Comparison of ENCODE assay signal across 9 cellular contexts in genomic region chr1:66503841-66504470, GRCh38. TPM values are rescaled to one million over a fixed set of nuclear protein-coding genes. Genes with fewer than 3 reads are reported as not detected.
DNase-seq lines count a peak whose midpoint lies in the region; ATAC-seq lines count a peak whose summit lies in the region.
"Had no signal": no experiment of that assay in that cellular context is flagged by ENCODE, and none has a peak within 500 bp of the region (broad histone marks: within the 10 kb centered on the region; RNA-seq: fewer than 3 reads in every experiment).

No MANE protein-coding gene starts in this region.

- H2BK120ac ChIP-seq in trophoblast cell (ENCODE audit: insufficient read depth, low read length, poor library complexity): no peak overlapping the region

- H3K79me1 ChIP-seq in trophoblast cell (ENCODE audit: low read length): no peaks in the 10 kb centered on the region

- ATAC-seq in GM18870 (IDR thresholded peaks at IDR 0.05; ENCODE audit: unreplicated experiment) (peak; percentile 76), HG03103 (IDR thresholded peaks at IDR 0.05; ENCODE audit: low read depth, unreplicated experiment) (peak; percentile 91)

- no peak overlapping the region for H2BK12ac ChIP-seq in trophoblast cell (ENCODE audit: low read length)

- no peaks in the 10 kb centered on the region for H3K9me3 ChIP-seq in CD4-positive, alpha-beta memory T cell (ENCODE audit: control insufficient read depth in 1 of 2, low read length in 2 of 2)
- no peaks in the 10 kb centered on the region for H3K9me3 ChIP-seq in trophoblast cell (ENCODE audit: insufficient read depth, low read depth, low read length)

- no peak overlapping the region for H4K8ac ChIP-seq in trophoblast cell (ENCODE audit: low read depth, low read length)

- H3K9me3 Mint-ChIP-seq in CD4-positive, alpha-beta memory T cell: peaks cover 0 to 2% (median 0%) of the 10 kb centered on the region in 8 donors
- H3K9me3 Mint-ChIP-seq: T-cell had no signal

- H3K4me3 ChIP-seq in CD4-positive, alpha-beta memory T cell (ENCODE audit: low read length in 2 of 2): no peak overlapping the region
- no peak overlapping the region for H3K4me3 ChIP-seq in trophoblast cell (ENCODE audit: low read depth, low read length)

- peaks cover 8 to 23% of the 10 kb centered on the region in 2 donors for H3K27me3 Mint-ChIP-seq in CD4-positive, alpha-beta memory T cell

- H3K27ac ChIP-seq in CD4-positive, alpha-beta memory T cell (ENCODE audit: low read depth, low read length): no peak overlapping the region
- H3K27ac ChIP-seq in trophoblast cell (ENCODE audit: low read depth, low read length): no peak overlapping the region

- no peak overlapping the region for H4K12ac ChIP-seq in trophoblast cell (ENCODE audit: low read depth, low read length)

- CTCF ChIA-PET in CD4-positive, alpha-beta memory T cell (lab: Charles Lee; ENCODE audit: partially characterized antibody): interaction anchor here (0.8 to 1.9 kb wide), 5 partner anchors 13 to 545 kb away, joined by 3 to 6 read pairs (median 5); no protein-coding TSS in a partner anchor

- H2AFZ ChIP-seq in trophoblast cell (ENCODE audit: insufficient read depth, low read length, poor library complexity): no peak overlapping the region

- H3K18ac ChIP-seq in trophoblast cell (ENCODE audit: low read length): no peak overlapping the region

- no peaks in the 10 kb centered on the region for H3K36me3 ChIP-seq in CD4-positive, alpha-beta memory T cell (ENCODE audit: insufficient read depth, low read length)
- H3K36me3 ChIP-seq in trophoblast cell (ENCODE audit: control insufficient read depth in 1 of 2, insufficient read depth in 2 of 2, low read length in 2 of 2): no peaks in the 10 kb centered on the region

- no peak overlapping the region for H3K4me3 Mint-ChIP-seq in CD4-positive, alpha-beta memory T cell
- H3K4me3 Mint-ChIP-seq: T-cell had no signal

- H3K4me1 Mint-ChIP-seq in CD4-positive, alpha-beta memory T cell: no peaks in the 10 kb centered on the region
- H3K4me1 Mint-ChIP-seq: T-cell had no signal

- H3K27ac Mint-ChIP-seq in CD4-positive, alpha-beta memory T cell: no peak overlapping the region
- H3K27ac Mint-ChIP-seq: T-cell had no signal

- no peak overlapping the region for H3K9ac ChIP-seq in trophoblast cell (ENCODE audit: low read length)

- H2BK5ac ChIP-seq in trophoblast cell (ENCODE audit: low read depth, low read length, poor library complexity): no peak overlapping the region

- no peak overlapping the region for H3K23ac ChIP-seq in trophoblast cell (ENCODE audit: low read length)

- no peak overlapping the region for H3K14ac ChIP-seq in trophoblast cell (ENCODE audit: low read length)

- no peak overlapping the region for H2AK5ac ChIP-seq in trophoblast cell (ENCODE audit: low read length)

- intact Hi-C loops in CD4-positive, alpha-beta memory T cell (cut with micrococcal nuclease): loop anchor here (2.0 to 5.0 kb wide), 2 partner anchors 252 to 545 kb away; no protein-coding TSS in a partner anchor

- no peaks in the 10 kb centered on the region for H3K36me3 Mint-ChIP-seq in CD4-positive, alpha-beta memory T cell
- H3K36me3 Mint-ChIP-seq: T-cell had no signal

- no peaks in the 10 kb centered on the region for H3K4me1 ChIP-seq in CD4-positive, alpha-beta memory T cell (ENCODE audit: insufficient read depth, low read length)
- no peaks in the 10 kb centered on the region for H3K4me1 ChIP-seq in trophoblast cell (ENCODE audit: control insufficient read depth in 1 of 2, insufficient read depth in 2 of 2, low read length in 2 of 2)

- H3K4me2 ChIP-seq in trophoblast cell (ENCODE audit: low read length): no peak overlapping the region

- no peak overlapping the region for H3K4ac ChIP-seq in trophoblast cell (ENCODE audit: low read depth, low read length)

- POLR2A ChIA-PET in CD4-positive, alpha-beta memory T cell (lab: Charles Lee; ENCODE audit: partially characterized antibody): no interaction called here

- peak in 4 of 5 donors; percentile 2 to 16 (median 6) for DNase-seq in CD4-positive, alpha-beta memory T cell
- DNase-seq in NCI-H2171 treated with DMSO at 0.1 percent for 48 hours (lab: John Stamatoyannopoulos, UW) (peak; percentile 30), foreskin melanocyte (peak; percentile 57), trophoblast cell (peak; percentile 55 to 80), GOT3 (lab: John Stamatoyannopoulos, UW) (no peak)
- peak; percentile 8 for DNase-seq in activated CD4-positive, alpha-beta T cell treated with anti-CD3 and anti-CD28 coated beads, Interleukin-2, amount 50 U/mL, for 1 hour

- no CpG with 5 or more reads among the region's 3 CpGs for WGBS in trophoblast cell (ENCODE audit: extremely low coverage, insufficient coverage, insufficient read length)

- H3K79me2 ChIP-seq in trophoblast cell (ENCODE audit: control insufficient read depth, insufficient read depth, low read length, poor library complexity): no peaks in the 10 kb centered on the region

- no peak overlapping the region for H4K91ac ChIP-seq in trophoblast cell (ENCODE audit: low read depth, low read length)

- peaks cover 5% of the 10 kb centered on the region for H3K27me3 ChIP-seq in CD4-positive, alpha-beta memory T cell (ENCODE audit: insufficient read depth, low read length)
- H3K27me3 ChIP-seq in trophoblast cell (ENCODE audit: insufficient read depth, low read length): no peaks in the 10 kb centered on the region

RNA-seq across cellular contexts. Expression of gene SGIP1, which starts 30.0 kb away (rescaled TPM):
- not detected for total RNA-seq in CD4-positive, alpha-beta memory T cell
- not detected for polyA plus RNA-seq in CD4-positive, alpha-beta memory T cell
- 0.62 and 0.65 TPM in 2 replicates for polyA plus RNA-seq in trophoblast cell (2013)
- total RNA-seq: T-cell had no signal
